In the genomic region with DNA sequence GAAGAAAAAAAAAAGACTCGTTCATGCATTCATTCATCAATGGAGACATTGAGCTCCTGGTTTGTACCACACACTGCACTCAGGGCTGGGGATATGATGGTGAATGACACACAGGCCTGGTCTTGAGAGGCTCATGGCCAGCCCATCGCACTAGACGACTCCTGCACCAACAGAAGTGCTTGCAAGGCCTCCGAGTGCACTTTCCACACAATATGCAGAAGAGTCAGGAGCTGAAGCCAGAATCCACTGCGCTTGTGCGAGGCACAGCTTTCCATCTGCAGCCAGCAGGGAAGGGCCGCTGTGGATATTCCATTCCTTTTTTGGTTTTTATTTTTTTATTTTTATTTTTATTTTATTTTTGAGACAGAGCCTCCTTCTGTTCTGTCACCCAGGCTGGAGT, we compare ENCODE assay signal across 27 cellular contexts.
"Had no signal": no experiment of that assay in that cellular context is flagged by ENCODE, and none has a peak within 500 bp of the region (broad histone marks: within the 10 kb centered on the region; RNA-seq: fewer than 3 reads in every experiment).

No MANE protein-coding gene starts in this region.

- H3K27ac ChIP-seq: stomach, suprapubic skin, testis, thoracic aorta, thyroid gland, tibial artery, tibial nerve, transverse colon, upper lobe of left lung, upper lobe of right lung, uterus, vagina had no signal

- H3K27ac Mint-ChIP-seq: stimulated activated effector memory CD8-positive, alpha-beta T cell treated with anti-CD3 and anti-CD28 coated beads, Interleukin-12 subunit alpha, Interleukin-12 subunit beta, amount 100 ng/mL, for 72 hours; stimulated activated memory B cell treated with anti-CD40 and anti-IgM and Interleukin-4, amounts not matched to agents 10 μg/mL and 1 μg/mL and 100 μg/mL, for 72 hours; stimulated activated naive B cell treated with anti-CD40 and anti-IgM and Interleukin-4, amounts not matched to agents 10 μg/mL and 1 μg/mL and 100 μg/mL, for 72 hours; stimulated activated naive CD8-positive, alpha-beta T cell treated with anti-CD3 and anti-CD28 coated beads, Interleukin-15, amount 100 ng/mL, for 72 hours; stimulated activated naive CD8-positive, alpha-beta T cell treated with anti-CD3 and anti-CD28 coated beads, Interleukin-15, Interleukin-2, amounts not matched to agents 100 ng/mL and 50 ng/mL, for 24 hours had no signal

- H3K4me1 Mint-ChIP-seq: stimulated activated effector memory CD8-positive, alpha-beta T cell treated with anti-CD3 and anti-CD28 coated beads, Interleukin-12 subunit alpha, Interleukin-12 subunit beta, amount 100 ng/mL, for 72 hours; stimulated activated memory B cell treated with anti-CD40 and anti-IgM and Interleukin-4, amounts not matched to agents 10 μg/mL and 1 μg/mL and 100 μg/mL, for 72 hours; stimulated activated naive B cell treated with anti-CD40 and anti-IgM and Interleukin-4, amounts not matched to agents 10 μg/mL and 1 μg/mL and 100 μg/mL, for 72 hours; stimulated activated naive CD8-positive, alpha-beta T cell treated with anti-CD3 and anti-CD28 coated beads, Interleukin-15, amount 100 ng/mL, for 72 hours had no signal

- ATAC-seq: stimulated activated effector memory CD8-positive, alpha-beta T cell treated with anti-CD3 and anti-CD28 coated beads, Interleukin-12 subunit alpha, Interleukin-12 subunit beta, amount 100 ng/mL, for 72 hours; stimulated activated memory B cell treated with anti-CD40 and anti-IgM and Interleukin-4, amounts not matched to agents 10 μg/mL and 1 μg/mL and 100 μg/mL, for 72 hours; stimulated activated naive B cell treated with anti-CD40 and anti-IgM and Interleukin-4, amounts not matched to agents 10 μg/mL and 1 μg/mL and 100 μg/mL, for 72 hours; stimulated activated naive CD8-positive, alpha-beta T cell treated with anti-CD3 and anti-CD28 coated beads, Interleukin-15, amount 100 ng/mL, for 72 hours; stimulated activated naive CD8-positive, alpha-beta T cell treated with anti-CD3 and anti-CD28 coated beads, Interleukin-15, Interleukin-2, amounts not matched to agents 100 U/mL and 50 U/mL, for 24 hours; upper lobe of right lung had no signal

- H3K27me3 ChIP-seq: testis, thyroid gland, tibial artery, transverse colon, upper lobe of left lung, upper lobe of right lung, uterus, vagina had no signal

- H3K4me1 ChIP-seq: suprapubic skin, testis, thyroid gland, transverse colon, upper lobe of left lung, upper lobe of right lung, uterus, vagina had no signal

- H3K4me3 Mint-ChIP-seq: stimulated activated effector memory CD8-positive, alpha-beta T cell treated with anti-CD3 and anti-CD28 coated beads, Interleukin-12 subunit alpha, Interleukin-12 subunit beta, amount 100 ng/mL, for 72 hours; stimulated activated memory B cell treated with anti-CD40 and anti-IgM and Interleukin-4, amounts not matched to agents 10 μg/mL and 1 μg/mL and 100 μg/mL, for 72 hours; stimulated activated naive B cell treated with anti-CD40 and anti-IgM and Interleukin-4, amounts not matched to agents 10 μg/mL and 1 μg/mL and 100 μg/mL, for 72 hours; stimulated activated naive CD8-positive, alpha-beta T cell treated with anti-CD3 and anti-CD28 coated beads, Interleukin-15, amount 100 ng/mL, for 72 hours; stimulated activated naive CD8-positive, alpha-beta T cell treated with anti-CD3 and anti-CD28 coated beads, Interleukin-15, Interleukin-2, amounts not matched to agents 100 ng/mL and 50 ng/mL, for 24 hours had no signal

- H3K36me3 Mint-ChIP-seq: stimulated activated effector memory CD8-positive, alpha-beta T cell treated with anti-CD3 and anti-CD28 coated beads, Interleukin-12 subunit alpha, Interleukin-12 subunit beta, amount 100 ng/mL, for 72 hours; stimulated activated memory B cell treated with anti-CD40 and anti-IgM and Interleukin-4, amounts not matched to agents 10 μg/mL and 1 μg/mL and 100 μg/mL, for 72 hours; stimulated activated naive B cell treated with anti-CD40 and anti-IgM and Interleukin-4, amounts not matched to agents 10 μg/mL and 1 μg/mL and 100 μg/mL, for 72 hours had no signal

- H3K36me3 ChIP-seq: stomach, suprapubic skin, thoracic aorta, thyroid gland, tibial artery, tibial nerve, transverse colon, upper lobe of left lung, upper lobe of right lung, uterus, vagina had no signal

- H3K9me3 ChIP-seq: stomach, suprapubic skin, testis, thoracic aorta, thyroid gland, tibial artery, tibial nerve, transverse colon, upper lobe of left lung, upper lobe of right lung, uterus, vagina had no signal

- H3K9me3 Mint-ChIP-seq: stimulated activated effector memory CD8-positive, alpha-beta T cell treated with anti-CD3 and anti-CD28 coated beads, Interleukin-12 subunit alpha, Interleukin-12 subunit beta, amount 100 ng/mL, for 72 hours; stimulated activated memory B cell treated with anti-CD40 and anti-IgM and Interleukin-4, amounts not matched to agents 10 μg/mL and 1 μg/mL and 100 μg/mL, for 72 hours; stimulated activated naive B cell treated with anti-CD40 and anti-IgM and Interleukin-4, amounts not matched to agents 10 μg/mL and 1 μg/mL and 100 μg/mL, for 72 hours; stimulated activated naive CD8-positive, alpha-beta T cell treated with anti-CD3 and anti-CD28 coated beads, Interleukin-15, amount 100 ng/mL, for 72 hours; stimulated activated naive CD8-positive, alpha-beta T cell treated with anti-CD3 and anti-CD28 coated beads, Interleukin-15, Interleukin-2, amounts not matched to agents 100 ng/mL and 50 ng/mL, for 24 hours had no signal

- H3K4me3 ChIP-seq: stomach, suprapubic skin, testis, thoracic aorta, thyroid gland, tibial artery, tibial nerve, transverse colon, upper lobe of left lung, upper lobe of right lung, uterus, vagina had no signal

- DNase-seq: stimulated activated CD4-positive, alpha-beta T cell treated with anti-CD3 and anti-CD28 coated beads, Interleukin-2, amount 100 ng/mL, for 48 hours; stimulated activated CD4-positive, alpha-beta T cell treated with anti-CD3 and anti-CD28 coated beads, Interleukin-4, amount 100 ng/mL, for 1 hour; stimulated activated CD4-positive, alpha-beta T cell treated with anti-CD3 and anti-CD28 coated beads, Interleukin-4, amount 100 ng/mL, for 24 hours; stimulated activated CD4-positive, alpha-beta T cell treated with anti-CD3 and anti-CD28 coated beads, Interleukin-4, amount 100 ng/mL, for 4 hours; stimulated activated CD8-positive, alpha-beta memory T cell treated with anti-CD3 and anti-CD28 coated beads, Interleukin-4, amount 100 ng/mL, for 48 hours; stimulated activated naive B cell treated with anti-CD40 and anti-IgM and Interleukin-4, amounts not matched to agents 10 μg/mL and 1 μg/mL and 100 μg/mL, for 72 hours; stimulated activated naive CD4-positive, alpha-beta T cell; stimulated activated naive CD4-positive, alpha-beta T cell treated with Interleukin-2 at 50 U/mL for 16 hours; stimulated activated naive CD8-positive, alpha-beta T cell treated with anti-CD3 and anti-CD28 coated beads, Interleukin-15, amount 100 ng/mL, for 72 hours; stimulated activated naive CD8-positive, alpha-beta T cell treated with anti-CD3 and anti-CD28 coated beads, Interleukin-15, Interleukin-2, amounts not matched to agents 100 U/mL and 50 U/mL, for 24 hours; stomach; substantia nigra; testis; thyroid gland; tibial artery; transverse colon; trophoblast cell; upper lobe of left lung; upper lobe of right lung; uterus had no signal
